In the genomic region with DNA sequence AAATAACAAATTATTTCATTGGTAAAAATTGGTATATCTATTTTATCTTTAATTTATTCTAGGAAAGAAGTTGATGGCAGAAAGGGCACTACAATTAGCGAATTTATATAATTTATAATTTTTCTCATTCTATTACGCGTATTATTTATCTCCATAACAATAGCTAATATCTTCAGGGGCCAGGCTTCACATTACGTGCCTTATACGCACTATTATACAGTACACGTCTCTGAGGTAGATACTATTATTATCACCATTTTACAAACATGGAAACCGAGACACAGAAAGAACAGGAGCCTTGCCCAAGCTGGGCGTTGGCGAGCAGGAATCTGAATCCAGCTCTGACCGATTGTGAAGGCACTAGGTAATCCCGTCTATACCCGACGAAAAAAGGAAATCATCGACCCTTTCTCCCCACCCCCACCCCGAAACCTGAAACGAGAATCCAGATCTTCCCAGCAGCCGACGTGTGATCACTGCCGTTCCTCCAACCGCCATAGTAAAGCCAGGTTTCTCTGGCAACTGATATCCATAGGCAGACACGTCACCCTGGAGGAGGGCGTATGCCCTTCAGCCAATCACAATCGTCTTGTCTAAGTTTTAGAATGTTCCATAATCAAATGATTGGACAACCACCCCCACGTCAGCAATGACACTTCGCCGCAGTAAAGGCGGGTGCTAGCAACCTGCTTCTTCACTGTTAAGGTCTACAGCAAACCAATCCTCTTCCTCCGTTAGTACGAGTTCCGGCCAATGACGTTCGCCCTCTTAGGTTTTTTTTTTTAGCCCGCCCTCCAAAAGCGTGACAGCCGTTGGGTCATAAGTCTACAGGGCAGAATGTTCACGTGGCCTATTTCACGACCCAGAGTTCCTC, we compare ENCODE assay signal across 8 cellular contexts. TPM values are rescaled to one million over a fixed set of nuclear protein-coding genes. Genes with fewer than 3 reads are reported as not detected.
DNase-seq lines count a peak whose midpoint lies in the region; ATAC-seq and TF ChIP-seq lines count a peak whose summit lies in the region.

A gene with protein sequence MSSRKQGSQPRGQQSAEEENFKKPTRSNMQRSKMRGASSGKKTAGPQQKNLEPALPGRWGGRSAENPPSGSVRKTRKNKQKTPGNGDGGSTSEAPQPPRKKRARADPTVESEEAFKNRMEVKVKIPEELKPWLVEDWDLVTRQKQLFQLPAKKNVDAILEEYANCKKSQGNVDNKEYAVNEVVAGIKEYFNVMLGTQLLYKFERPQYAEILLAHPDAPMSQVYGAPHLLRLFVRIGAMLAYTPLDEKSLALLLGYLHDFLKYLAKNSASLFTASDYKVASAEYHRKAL (minus strand): TSS at position 501 of the 874 bp plus-strand sequence. CDS start 9,672 bp downstream, outside the sequence.

- peaks cover 24% of the 10 kb centered on the region for H3K4me1 ChIP-seq in adipocyte (ENCODE audit: control insufficient read depth, insufficient read depth, low read length)
- peaks cover 14% of the 10 kb centered on the region for H3K4me1 ChIP-seq in cardiac muscle cell (ENCODE audit: low read depth)
- peaks cover 0 to 1% of the 10 kb centered on the region in 2 experiments for H3K4me1 ChIP-seq in trophoblast cell (ENCODE audit: control insufficient read depth in 1 of 2, insufficient read depth in 2 of 2, low read length in 2 of 2)

- no peaks in the 10 kb centered on the region for H3K4me1 Mint-ChIP-seq in type B pancreatic cell (ENCODE audit: unreplicated experiment)

- H3K9ac ChIP-seq in adipocyte (ENCODE audit: low read length) (peak within 1 kb of the TSS; percentile 98), trophoblast cell (ENCODE audit: low read length) (peak within 1 kb of the TSS; percentile 86)

- H3K9me3 ChIP-seq in adipocyte (ENCODE audit: control insufficient read depth, low read length) (no peaks in the 10 kb centered on the region), cardiac muscle cell (ENCODE audit: low read depth) (no peaks in the 10 kb centered on the region), trophoblast cell (ENCODE audit: insufficient read depth, low read depth, low read length) (no peaks in the 10 kb centered on the region)

- H3K4me3 Mint-ChIP-seq in type B pancreatic cell = peak within 1 kb of the TSS; percentile 91

- no peak within 1 kb of the TSS for H3K23ac ChIP-seq in trophoblast cell (ENCODE audit: low read length)

- H3K14ac ChIP-seq in trophoblast cell (ENCODE audit: low read length) = peak within 1 kb of the TSS; percentile 98

- H2BK12ac ChIP-seq in trophoblast cell (ENCODE audit: low read length) = no peak within 1 kb of the TSS

- H3K18ac ChIP-seq in trophoblast cell (ENCODE audit: low read length) = peak within 1 kb of the TSS; percentile 99

- H3K27me3 ChIP-seq in adipocyte (replicated peaks; ENCODE audit: control insufficient read depth, insufficient read depth, low read length) = no peaks in the 10 kb centered on the region
- no peaks in the 10 kb centered on the region for H3K27me3 ChIP-seq in cardiac muscle cell
- no peaks in the 10 kb centered on the region for H3K27me3 ChIP-seq in trophoblast cell (ENCODE audit: insufficient read depth, low read length)

- H4K8ac ChIP-seq in trophoblast cell (ENCODE audit: low read depth, low read length) = peak within 1 kb of the TSS; percentile 97

- no peak within 1 kb of the TSS for H3K27ac Mint-ChIP-seq in type B pancreatic cell

- peak within 1 kb of the TSS; percentile 91 for H3K4ac ChIP-seq in trophoblast cell (ENCODE audit: low read depth, low read length)

- H4K12ac ChIP-seq in trophoblast cell (ENCODE audit: low read depth, low read length) = peak within 1 kb of the TSS; percentile 96

- peak within 1 kb of the TSS; percentile 94 for H2BK120ac ChIP-seq in trophoblast cell (ENCODE audit: insufficient read depth, low read length, poor library complexity)

- no peak for TF ChIP-seq CTCF in GM12865 (IDR thresholded peaks at IDR 0.05; ENCODE audit: insufficient read depth, low read depth, low read length, missing control alignments)
- no peak for TF ChIP-seq CTCF in cardiac muscle cell (IDR thresholded peaks at IDR 0.05; ENCODE audit: low read depth, low read length)
- no peak for TF ChIP-seq CTCF in type B pancreatic cell (conservative IDR thresholded peaks at IDR 0.05)

- H3K4me3 ChIP-seq in GM12865 (ENCODE audit: low read depth, low read length) = peak within 1 kb of the TSS; percentile 79
- H3K4me3 ChIP-seq in adipocyte (ENCODE audit: low read length) = peak within 1 kb of the TSS; percentile 91
- peak within 1 kb of the TSS; percentile 97 for H3K4me3 ChIP-seq in cardiac muscle cell
- H3K4me3 ChIP-seq in trophoblast cell (ENCODE audit: low read depth, low read length) = peak within 1 kb of the TSS; percentile 80

- no CpG with 5 or more reads among the region's 37 CpGs for WGBS in trophoblast cell (ENCODE audit: extremely low coverage, insufficient coverage, insufficient read length)

- ATAC-seq in HG02759 (IDR thresholded peaks at IDR 0.05; ENCODE audit: unreplicated experiment) = peak; percentile 90

- peaks cover 5% of the 10 kb centered on the region for H3K79me2 ChIP-seq in trophoblast cell (ENCODE audit: control insufficient read depth, insufficient read depth, low read length, poor library complexity)

- H4K91ac ChIP-seq in trophoblast cell (ENCODE audit: low read depth, low read length) = peak within 1 kb of the TSS; percentile 96

- DNase-seq in GM12865 (ENCODE audit: low read depth) = peak; percentile 96
- peak; percentile 92 to 99 (median 98) for DNase-seq in NCI-H1417 (lab: John Stamatoyannopoulos, UW)
- peak; percentile 82 to 89 for DNase-seq in SW 1271 (lab: John Stamatoyannopoulos, UW)
- peak; percentile 94 for DNase-seq in adipocyte (ENCODE audit: low read depth)
- peak; percentile 98 to 99 for DNase-seq in cardiac muscle cell (ENCODE audit: low read depth in 1 of 2, low spot score in 1 of 2)
- DNase-seq in trophoblast cell = peak; percentile 93 to 95
- DNase-seq in type B pancreatic cell (ENCODE audit: extremely low spot score, unreplicated experiment) = peak; percentile 81

- peak within 1 kb of the TSS; percentile 91 for H3K4me2 ChIP-seq in trophoblast cell (ENCODE audit: low read length)

- peaks cover 9% of the 10 kb centered on the region for H3K79me1 ChIP-seq in trophoblast cell (ENCODE audit: low read length)

- H2AK5ac ChIP-seq in trophoblast cell (ENCODE audit: low read length) = no peak within 1 kb of the TSS

- H3K9me3 Mint-ChIP-seq in type B pancreatic cell = no peaks in the 10 kb centered on the region

- H3K36me3 ChIP-seq in adipocyte (ENCODE audit: control insufficient read depth, insufficient read depth, low read length, severe bottlenecking) (peaks cover 32% of the 10 kb centered on the region), cardiac muscle cell (peaks cover 36% of the 10 kb centered on the region), trophoblast cell (ENCODE audit: control insufficient read depth in 1 of 2, insufficient read depth in 2 of 2, low read length in 2 of 2) (peaks cover 2 to 5% of the 10 kb centered on the region in 2 experiments)

- peaks cover 15% of the 10 kb centered on the region for H3K36me3 Mint-ChIP-seq in type B pancreatic cell

- H3K27me3 Mint-ChIP-seq in type B pancreatic cell = no peaks in the 10 kb centered on the region

- peak within 1 kb of the TSS; percentile 97 for H2BK5ac ChIP-seq in trophoblast cell (ENCODE audit: low read depth, low read length, poor library complexity)

- H2AFZ ChIP-seq in trophoblast cell (ENCODE audit: insufficient read depth, low read length, poor library complexity) = peak within 1 kb of the TSS; percentile 98

- peak within 1 kb of the TSS; percentile 98 for H3K27ac ChIP-seq in cardiac muscle cell
- peak within 1 kb of the TSS; percentile 100 for H3K27ac ChIP-seq in trophoblast cell (ENCODE audit: low read depth, low read length)

RNA-seq across cellular contexts. Expression of the gene that starts here (rescaled TPM):
- 796 and 838 TPM in 2 replicates for total RNA-seq in cardiac muscle cell
- polyA plus RNA-seq in cardiac muscle cell = 629 and 674 TPM in 2 replicates
- 493 and 516 TPM in 2 replicates for polyA plus RNA-seq in trophoblast cell (2013)
- total RNA-seq in type B pancreatic cell (ENCODE audit: low replicate concordance) = 419 and 666 TPM in 2 replicates

Comparison
In these comparisons a context has a peak if more than half of its experiments do, and no peak if none do; other contexts are left out.
1. Peak in every context shown above with its lines: DNase-seq, ATAC-seq, H3K4me3 ChIP-seq and H3K27ac ChIP-seq.